21 cellular contexts compared by ENCODE assay signal in genomic region chr3:150391200-150391599, GRCh38. TPM values are rescaled to one million over a fixed set of nuclear protein-coding genes. Genes with fewer than 3 reads are reported as not detected.
DNase-seq lines count a peak whose midpoint lies in the region; ATAC-seq and TF ChIP-seq lines count a peak whose summit lies in the region.
"Had no signal": no experiment of that assay in that cellular context is flagged by ENCODE, and none has a peak within 500 bp of the region (broad histone marks: within the 10 kb centered on the region; RNA-seq: fewer than 3 reads in every experiment).

No MANE protein-coding gene starts in this region.

- H3K27ac ChIP-seq in IMR-90 (ENCODE audit: insufficient read depth, low read length): no peak overlapping the region
- H3K27ac ChIP-seq: ascending aorta, parathyroid adenoma, skin epidermis had no signal

- H3K23ac ChIP-seq in IMR-90 (ENCODE audit: low read depth, low read length): no peak overlapping the region

- no peaks in the 10 kb centered on the region for H3K27me3 ChIP-seq in IMR-90 (ENCODE audit: control insufficient read depth, insufficient read depth, low read length)
- H3K27me3 ChIP-seq: ascending aorta had no signal

- 0 out of 2 replicates have a peak overlapping the region, but pooled peaks have one; percentile 73 for H2BK20ac ChIP-seq in IMR-90 (ENCODE audit: low read depth, low read length)

- no peak overlapping the region for H3K27ac Mint-ChIP-seq in effector memory CD8-positive, alpha-beta T cell
- H3K27ac Mint-ChIP-seq: B cell; H9; naive thymus-derived CD4-positive, alpha-beta T cell had no signal

- H2AK5ac ChIP-seq in IMR-90 (ENCODE audit: low read depth, low read length): no peak overlapping the region

- H3K18ac ChIP-seq in IMR-90 (ENCODE audit: low read depth, low read length): no peak overlapping the region

- CTCF ChIA-PET in IMR-90 (lab: Yijun Ruan, JAX): interaction anchor here (0.5 kb wide), 1 partner anchor 456 kb away, joined by 5 read pairs; no protein-coding TSS in a partner anchor

- no peak overlapping the region for H2BK120ac ChIP-seq in IMR-90 (ENCODE audit: low read depth, low read length)

- H3K9me3 ChIP-seq in IMR-90 (ENCODE audit: control insufficient read depth, insufficient read depth, low read length): no peaks in the 10 kb centered on the region
- H3K9me3 ChIP-seq: ascending aorta had no signal

- H2AK9ac ChIP-seq in IMR-90 (replicated peaks; ENCODE audit: low read depth, low read length, poor library complexity): peak overlapping the region; percentile 15

- peak overlapping the region in 1 of 2 experiments; percentile 60; a peak in 1 of 4 replicates for H4K8ac ChIP-seq in IMR-90 (ENCODE audit: low read depth in 2 of 2, low read length in 2 of 2)

- POLR2A ChIA-PET in IMR-90 (lab: Charles Lee; ENCODE audit: unreplicated experiment): no interaction called here

- no peaks in the 10 kb centered on the region for H3K4me1 Mint-ChIP-seq in effector memory CD8-positive, alpha-beta T cell (ENCODE audit: low read depth in 2 of 2)
- H3K4me1 Mint-ChIP-seq: H9 had no signal

- no peaks in the 10 kb centered on the region for H3K36me3 ChIP-seq in IMR-90 (ENCODE audit: control insufficient read depth, insufficient read depth, low read length)
- H3K36me3 ChIP-seq: ascending aorta had no signal

- no peak overlapping the region for H2BK15ac ChIP-seq in IMR-90 (ENCODE audit: low read depth, low read length)

- no peak overlapping the region for H4K5ac ChIP-seq in IMR-90 (ENCODE audit: low read depth, low read length)

- H3K9me1 ChIP-seq in IMR-90 (ENCODE audit: insufficient read depth, low read length): peaks cover 5% of the 10 kb centered on the region

- peaks cover 0 to 3% of the 10 kb centered on the region in 2 experiments; a peak in 1 of 4 replicates for H3K79me1 ChIP-seq in IMR-90 (ENCODE audit: low read depth in 1 of 2, low read length in 2 of 2)

- H3K4me2 ChIP-seq in IMR-90 (ENCODE audit: low read depth, low read length): no peak overlapping the region

- TF ChIP-seq CTCF in IMR-90 (conservative IDR thresholded peaks at IDR 0.05; ENCODE audit: low read depth, low read length): no peak
- no peak for TF ChIP-seq CTCF in astrocyte of the spinal cord (IDR thresholded peaks at IDR 0.05; ENCODE audit: low read depth, low read length)

- no peaks in the 10 kb centered on the region for H4K20me1 ChIP-seq in IMR-90 (ENCODE audit: insufficient read depth, low read length)

- no peak overlapping the region for H3K56ac ChIP-seq in IMR-90 (ENCODE audit: extremely low read depth, insufficient read depth, low read length)

- BruUV-seq in IMR-90 (replicated peaks; lab: Mats Ljungman, UMichigan): no TSS peak

- H4K91ac ChIP-seq in IMR-90 (ENCODE audit: insufficient read depth, low read depth, low read length): no peak overlapping the region; the same call in 1 of the 2 replicates

- H3K4me3 ChIP-seq in IMR-90 (ENCODE audit: insufficient read depth, low read depth, low read length) (no peak overlapping the region), astrocyte of the spinal cord (ENCODE audit: low read depth, low read length) (no peak overlapping the region)
- H3K4me3 ChIP-seq: ascending aorta, skin epidermis had no signal

- no peak overlapping the region for H2AFZ ChIP-seq in IMR-90 (replicated peaks; ENCODE audit: low read length, poor library complexity)
- H2AFZ ChIP-seq: parathyroid adenoma had no signal

- H3K4ac ChIP-seq in IMR-90 (ENCODE audit: low read depth, low read length): 0 out of 2 replicates have a peak overlapping the region, but pooled peaks have one; percentile 64

- H3K14ac ChIP-seq in IMR-90 (replicated peaks; ENCODE audit: low read depth, low read length): no peak overlapping the region

- no peaks in the 10 kb centered on the region for H3K9me3 Mint-ChIP-seq in effector memory CD8-positive, alpha-beta T cell
- H3K9me3 Mint-ChIP-seq: H9; immature natural killer cell; naive thymus-derived CD4-positive, alpha-beta T cell had no signal

- peaks cover 2% of the 10 kb centered on the region for H3K36me3 Mint-ChIP-seq in effector memory CD8-positive, alpha-beta T cell (ENCODE audit: insufficient read depth)
- H3K36me3 Mint-ChIP-seq: naive thymus-derived CD4-positive, alpha-beta T cell had no signal

- no peaks in the 10 kb centered on the region for H3K27me3 Mint-ChIP-seq in effector memory CD8-positive, alpha-beta T cell
- H3K27me3 Mint-ChIP-seq: B cell had no signal

- in situ Hi-C loops in IMR-90 (cut with MboI; ENCODE audit: low sequenced_read_pairs): no loop called here
- in situ Hi-C loops in astrocyte of the spinal cord (cut with HindIII; ENCODE audit: low sequenced_read_pairs): no loop called here

- dilution Hi-C loops in IMR-90 (cut with HindIII; ENCODE audit: low sequenced_read_pairs, unreplicated experiment): no loop called here

- TF ChIP-seq RAD21 in IMR-90 (IDR thresholded peaks at IDR 0.05; ENCODE audit: low read length): no peak

- H3K4me3 Mint-ChIP-seq in effector memory CD8-positive, alpha-beta T cell: no peak overlapping the region
- H3K4me3 Mint-ChIP-seq: B cell; H9; immature natural killer cell; naive thymus-derived CD4-positive, alpha-beta T cell had no signal

- no peak overlapping the region for H2BK5ac ChIP-seq in IMR-90 (ENCODE audit: low read depth, low read length, poor library complexity, severe bottlenecking)

- TF ChIP-seq POLR2A in IMR-90 (IDR thresholded peaks at IDR 0.05; ENCODE audit: low read depth, low read length): no peak

- no peak overlapping the region for H3K9ac ChIP-seq in IMR-90 (ENCODE audit: low read depth, low read length)
- H3K9ac ChIP-seq: parathyroid adenoma had no signal

- ATAC-seq in IMR-90 (ENCODE audit: low read depth) (peak; percentile 93), HG03342 (IDR thresholded peaks at IDR 0.05; ENCODE audit: unreplicated experiment) (no peak)
- no peak for ATAC-seq in effector memory CD8-positive, alpha-beta T cell (replicated peaks)
- ATAC-seq: naive thymus-derived CD4-positive, alpha-beta T cell had no signal

- DNase-seq in Daoy (ENCODE audit: low read depth) (peak; percentile 37), IMR-90 (peak; percentile 68), astrocyte of the spinal cord (ENCODE audit: low read depth, low spot score) (peak; percentile 32), kidney tubule cell (ENCODE audit: low spot score) (peak; percentile 36), NCI-H1092 treated with DMSO at 0.1 percent for 48 hours (lab: John Stamatoyannopoulos, UW) (no peak), cortex of kidney (lab: John Stamatoyannopoulos, UW) (no peak)
- no peak for DNase-seq in effector memory CD8-positive, alpha-beta T cell
- DNase-seq: activated CD4-positive, alpha-beta T cell treated with anti-CD3 and anti-CD28 coated beads for 4 hours; activated CD8-positive, alpha-beta memory T cell treated with anti-CD3 and anti-CD28 coated beads, Interleukin-2, amount 50 U/mL, for 48 hours; activated gamma-delta T cell treated with Interleukin-2 at 50 U/mL for 16 hours; H9; immature natural killer cell; mammary epithelial cell; MV-4-11; naive thymus-derived CD4-positive, alpha-beta T cell; NCI-H524 treated with DMSO at 0.1 percent for 48 hours had no signal

- H3K4me1 ChIP-seq in IMR-90 (ENCODE audit: control insufficient read depth, insufficient read depth, low read length): no peaks in the 10 kb centered on the region; the same call in 1 of the 2 replicates
- H3K4me1 ChIP-seq: ascending aorta had no signal

- intact Hi-C loops in IMR-90 (cut with micrococcal nuclease): no loop called here

TF ChIP-seq in IMR-90, 13 proteins besides CTCF, POLR2A, EP300 and RAD21:
- 0 out of 2 replicates have a peak, but pooled peaks have one; percentile 30 for TF ChIP-seq FOS (IDR thresholded peaks at IDR 0.05; ENCODE audit: low read depth, low read length)
- no peak for TF ChIP-seq RCOR1 (IDR thresholded peaks at IDR 0.05; ENCODE audit: insufficient replicate concordance, low read length)
- TF ChIP-seq NFE2L2 (IDR thresholded peaks at IDR 0.05; ENCODE audit: low read depth, low read length): no peak
- TF ChIP-seq CEBPB (IDR thresholded peaks at IDR 0.05; ENCODE audit: low read depth, low read length): no peak
- TF ChIP-seq, protein P1, sequence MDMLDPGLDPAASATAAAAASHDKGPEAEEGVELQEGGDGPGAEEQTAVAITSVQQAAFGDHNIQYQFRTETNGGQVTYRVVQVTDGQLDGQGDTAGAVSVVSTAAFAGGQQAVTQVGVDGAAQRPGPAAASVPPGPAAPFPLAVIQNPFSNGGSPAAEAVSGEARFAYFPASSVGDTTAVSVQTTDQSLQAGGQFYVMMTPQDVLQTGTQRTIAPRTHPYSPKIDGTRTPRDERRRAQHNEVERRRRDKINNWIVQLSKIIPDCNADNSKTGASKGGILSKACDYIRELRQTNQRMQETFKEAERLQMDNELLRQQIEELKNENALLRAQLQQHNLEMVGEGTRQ (IDR thresholded peaks at IDR 0.05; ENCODE audit: low read depth, low read length): no peak

RNA-seq across cellular contexts. Expression of gene TSC22D2, which starts 16.9 kb away (rescaled TPM):
- 3.2 and 9.1 TPM in 2 replicates for total RNA-seq in Daoy (2014; rRNA removed; shearing (Covaris generic))
- 12.2 and 15.8 TPM in 2 replicates for total RNA-seq in IMR-90 (2012; rRNA removed)
- 16.7 and 20.5 TPM in 2 replicates for polyA plus RNA-seq in IMR-90 (2012; rRNA removed)
- polyA plus RNA-seq in IMR-90 (2012; cell fraction: cytosol; rRNA removed): 6.3 and 8.5 TPM in 2 replicates
- 8.2 and 33.9 TPM in 2 replicates for polyA plus RNA-seq in IMR-90 (2012; cell fraction: nucleus; rRNA removed; ENCODE audit: low replicate concordance)

Comparison
In these comparisons a context has a peak if more than half of its experiments do, and no peak if none do; other contexts are left out.
1. DNase-seq: peak in Daoy (single experiment), IMR-90 (single experiment), astrocyte of the spinal cord (single experiment) and kidney tubule cell (single experiment); none in effector memory CD8-positive, alpha-beta T cell (0 of 3), NCI-H1092 treated with DMSO at 0.1 percent for 48 hours (single experiment) and cortex of kidney (single experiment).